13 cellular contexts compared by ENCODE assay signal in genomic region chr7:104972510-104972909, GRCh38. TPM values are rescaled to one million over a fixed set of nuclear protein-coding genes. Genes with fewer than 3 reads are reported as not detected.
DNase-seq lines count a peak whose midpoint lies in the region; ATAC-seq, FAIRE-seq and TF ChIP-seq lines count a peak whose summit lies in the region.
"Had no signal": no experiment of that assay in that cellular context is flagged by ENCODE, and none has a peak within 500 bp of the region (broad histone marks: within the 10 kb centered on the region; RNA-seq: fewer than 3 reads in every experiment).

No MANE protein-coding gene starts in this region.

- TF ChIP-seq CTCF in activated B cell treated with CpG ODN at 0.5 μM for 24 hours (IDR thresholded peaks at IDR 0.05): no peak

- FAIRE-seq in GM19239 (lab: Jason Lieb, UNC): no peak

- POLR2A ChIA-PET in activated B cell treated with CpG ODN at 0.5 μM for 24 hours (lab: Charles Lee): interaction anchor here (1.1 to 2.6 kb wide), 3 partner anchors 11 to 32 kb away, joined by 3 to 18 read pairs (median 11); no protein-coding TSS in a partner anchor

- intact Hi-C loops in activated B cell treated with CpG ODN at 0.5 μM for 24 hours (cut with micrococcal nuclease): no loop called here

- DNase-seq in GM03348 (ENCODE audit: low spot score): peak; percentile 60
- no peak for DNase-seq in activated B cell treated with CpG ODN at 0.5 μM for 24 hours
- peak; percentile 92 for DNase-seq in fibroblast of peridontal ligament (ENCODE audit: extremely low read depth)
- DNase-seq in stromal cell of bone marrow (ENCODE audit: low read depth): peak; percentile 83
- DNase-seq in HK-2 (ENCODE audit: unreplicated experiment): no peak
- no peak for DNase-seq in ureter (ENCODE audit: low spot score)
- DNase-seq in GM19239 (ENCODE audit: insufficient read length, low spot score): no peak
- DNase-seq: activated naive CD8-positive, alpha-beta T cell treated with anti-CD3 and anti-CD28 coated beads, Interleukin-2, amount 10 ng/mL, durations not matched to agents 7 days and 5 days; DMS153; KG1; NCI-H2171; OCI-M1 had no signal

- H3K27ac Mint-ChIP-seq in activated B cell treated with CpG ODN at 0.5 μM for 24 hours: peak overlapping the region; percentile 35
- H3K27ac Mint-ChIP-seq: activated naive CD8-positive, alpha-beta T cell treated with anti-CD3 and anti-CD28 coated beads, Interleukin-2, amount 10 ng/mL, durations not matched to agents 7 days and 5 days had no signal

- no peak for ATAC-seq in activated B cell treated with CpG ODN at 0.5 μM for 24 hours (ENCODE audit: low read depth)
- ATAC-seq: natural killer cell treated with Interleukin-12 subunit alpha and Interleukin-12 subunit beta and Interleukin-15 and Interleukin-18, amount 100 ng/mL, for 72 hours had no signal

- no peak overlapping the region for H3K4me3 Mint-ChIP-seq in activated B cell treated with CpG ODN at 0.5 μM for 24 hours
- H3K4me3 Mint-ChIP-seq: activated naive CD8-positive, alpha-beta T cell treated with anti-CD3 and anti-CD28 coated beads, Interleukin-2, amount 10 ng/mL, durations not matched to agents 7 days and 5 days; natural killer cell treated with Interleukin-12 subunit alpha and Interleukin-12 subunit beta and Interleukin-15 and Interleukin-18, amount 100 ng/mL, for 72 hours had no signal

- H3K27me3 Mint-ChIP-seq in activated B cell treated with CpG ODN at 0.5 μM for 24 hours: no peaks in the 10 kb centered on the region
- H3K27me3 Mint-ChIP-seq: activated naive CD8-positive, alpha-beta T cell treated with anti-CD3 and anti-CD28 coated beads, Interleukin-2, amount 10 ng/mL, durations not matched to agents 7 days and 5 days; natural killer cell treated with Interleukin-12 subunit alpha and Interleukin-12 subunit beta and Interleukin-15 and Interleukin-18, amount 100 ng/mL, for 72 hours had no signal

- no peaks in the 10 kb centered on the region for H3K9me3 Mint-ChIP-seq in activated B cell treated with CpG ODN at 0.5 μM for 24 hours
- H3K9me3 Mint-ChIP-seq: activated naive CD8-positive, alpha-beta T cell treated with anti-CD3 and anti-CD28 coated beads, Interleukin-2, amount 10 ng/mL, durations not matched to agents 7 days and 5 days; natural killer cell treated with Interleukin-12 subunit alpha and Interleukin-12 subunit beta and Interleukin-15 and Interleukin-18, amount 100 ng/mL, for 72 hours had no signal

- peaks cover 45% of the 10 kb centered on the region for H3K4me1 Mint-ChIP-seq in activated B cell treated with CpG ODN at 0.5 μM for 24 hours
- H3K4me1 Mint-ChIP-seq: activated naive CD8-positive, alpha-beta T cell treated with anti-CD3 and anti-CD28 coated beads, Interleukin-2, amount 10 ng/mL, durations not matched to agents 7 days and 5 days had no signal

- H3K36me3 Mint-ChIP-seq in activated B cell treated with CpG ODN at 0.5 μM for 24 hours (ENCODE audit: low read depth): peaks cover 47% of the 10 kb centered on the region
- H3K36me3 Mint-ChIP-seq: natural killer cell treated with Interleukin-12 subunit alpha and Interleukin-12 subunit beta and Interleukin-15 and Interleukin-18, amount 100 ng/mL, for 72 hours had no signal

- CTCF ChIA-PET in activated B cell treated with CpG ODN at 0.5 μM for 24 hours (lab: Charles Lee): interaction anchor here (0.8 to 1.2 kb wide), 3 partner anchors 9 to 89 kb away, joined by 3 to 4 read pairs (median 3); no protein-coding TSS in a partner anchor

RNA-seq across cellular contexts. Expression of gene KMT2E, which starts 41.5 kb away (rescaled TPM):
- 164 and 183 TPM in 2 replicates for total RNA-seq in activated B cell treated with CpG ODN at 0.5 μM for 24 hours
- 120 TPM for total RNA-seq in ureter

Comparison
In these comparisons a context has a peak if more than half of its experiments do, and no peak if none do; other contexts are left out.
1. DNase-seq: peak in GM03348 (single experiment), fibroblast of peridontal ligament (single experiment) and stromal cell of bone marrow (single experiment); none in activated B cell treated with CpG ODN at 0.5 μM for 24 hours (single experiment), HK-2 (single experiment), ureter (single experiment) and GM19239 (single experiment).